In genomic region chr3:161104561-161105551, GRCh38 we compare ENCODE assay signal across 1 cellular context.
A peak's percentile ranks its signal among the peaks of the same experiment; 100 is the strongest.
TF ChIP-seq lines count a peak whose summit lies in the region.

B3GALNT1 (minus strand) TSS chr3:161105349; CDS start chr3:161086754, 18,595 bp downstream.

TF ChIP-seq in H1, 55 proteins besides CTCF, POLR2A, EP300 and RAD21 (continued from another document):
- TF ChIP-seq CHD2 (IDR thresholded peaks at IDR 0.05; ENCODE audit: low read length) (no peak), TEAD4 (IDR thresholded peaks at IDR 0.05; ENCODE audit: low read depth, low read length) (peak; percentile 82), RBBP5 (IDR thresholded peaks at IDR 0.05; ENCODE audit: borderline replicate concordance, low read depth, low read length) (peak; percentile 80), HDAC6 (IDR thresholded peaks at IDR 0.05; ENCODE audit: low read depth, low read length) (no peak), USF2 (IDR thresholded peaks at IDR 0.05; ENCODE audit: low read length) (no peak), SIX5 (IDR thresholded peaks at IDR 0.05; ENCODE audit: low read depth, low read length) (no peak), SP2 (IDR thresholded peaks at IDR 0.05; ENCODE audit: low read length) (no peak), SAP30 (IDR thresholded peaks at IDR 0.05; ENCODE audit: insufficient read depth, insufficient replicate concordance, low read length) (no peak), CTBP2 (IDR thresholded peaks at IDR 0.05; ENCODE audit: borderline replicate concordance, insufficient read depth, insufficient read length, low read length) (no peak), CBX5 (IDR thresholded peaks at IDR 0.05; ENCODE audit: low read depth, low read length) (no peak), ASH2L (IDR thresholded peaks at IDR 0.05; ENCODE audit: low read length) (peak; percentile 90), SRF (IDR thresholded peaks at IDR 0.05; ENCODE audit: low read depth, low read length) (no peak), BRCA1 (IDR thresholded peaks at IDR 0.05; ENCODE audit: low read depth, low read length) (no peak), ATF2 (IDR thresholded peaks at IDR 0.05; ENCODE audit: low read length) (no peak), CREB1 (IDR thresholded peaks at IDR 0.05) (peak; percentile 17; the same call in 1 of the 2 replicates), GABPA (IDR thresholded peaks at IDR 0.05; ENCODE audit: borderline replicate concordance, insufficient read depth, low read length) (0 out of 2 replicates have a peak, but pooled peaks have one; percentile 18), KDM4A (IDR thresholded peaks at IDR 0.05; ENCODE audit: low read depth, low read length, severe bottlenecking) (peak; percentile 95), TAF1 (IDR thresholded peaks at IDR 0.05; ENCODE audit: low read depth, low read length) (no peak), KDM1A (IDR thresholded peaks at IDR 0.05; ENCODE audit: borderline replicate concordance, low read length) (peak; percentile 14; the same call in 1 of the 2 replicates), SIRT6 (IDR thresholded peaks at IDR 0.05; ENCODE audit: low read length) (no peak), SP1 (IDR thresholded peaks at IDR 0.05; ENCODE audit: low read depth, low read length) (no peak), EZH2 (IDR thresholded peaks at IDR 0.05; ENCODE audit: low read depth, low read length, severe bottlenecking) (peak; percentile 68), EGR1 (IDR thresholded peaks at IDR 0.05; ENCODE audit: borderline replicate concordance, low read depth, low read length) (no peak), JUN (IDR thresholded peaks at IDR 0.05; ENCODE audit: low read depth, low read length) (no peak), TCF12 (IDR thresholded peaks at IDR 0.05; ENCODE audit: low read depth, low read length) (0 out of 2 replicates have a peak, but pooled peaks have one; percentile 44), RNF2 (IDR thresholded peaks at IDR 0.05; ENCODE audit: borderline replicate concordance, low read depth, low read length, missing control alignments, poor library complexity, severe bottlenecking) (peak; percentile 30), JUND (IDR thresholded peaks at IDR 0.05; ENCODE audit: low read length) (no peak), MAFK (IDR thresholded peaks at IDR 0.05; ENCODE audit: low read depth, low read length) (no peak), TAF7 (optimal IDR thresholded peaks at IDR 0.05; ENCODE audit: borderline replicate concordance, low read depth, low read length) (no peak), CBX8 (IDR thresholded peaks at IDR 0.05; ENCODE audit: borderline replicate concordance, low read depth, low read length) (no peak), YY1 (IDR thresholded peaks at IDR 0.05; ENCODE audit: low read depth, low read length) (no peak), PHF8 (conservative IDR thresholded peaks at IDR 0.05; ENCODE audit: low read depth, low read length) (peak; percentile 46), FOSL1 (IDR thresholded peaks at IDR 0.05; ENCODE audit: insufficient read depth, low read depth, low read length) (no peak), SIN3A (conservative IDR thresholded peaks at IDR 0.05 in 1 of 2, IDR thresholded peaks at IDR 0.05 in 1 of 2; ENCODE audit: low read depth in 1 of 2, low read length in 2 of 2) (no peak), MAX (IDR thresholded peaks at IDR 0.05) (peak; percentile 95), KDM5A (IDR thresholded peaks at IDR 0.05; ENCODE audit: low read length) (no peak), BCL11A (IDR thresholded peaks at IDR 0.05; ENCODE audit: low read depth in 2 of 2, low read length in 2 of 2) (no peak), BACH1 (IDR thresholded peaks at IDR 0.05; ENCODE audit: low read length) (no peak), HDAC2 (IDR thresholded peaks at IDR 0.05; ENCODE audit: borderline replicate concordance in 1 of 2, low read depth in 2 of 2, low read length in 2 of 2) (0 out of 4 replicates have a peak, but pooled peaks have one; percentile 50 to 62), RXRA (IDR thresholded peaks at IDR 0.05; ENCODE audit: insufficient read depth, low read depth, low read length) (no peak), CHD7 (IDR thresholded peaks at IDR 0.05; ENCODE audit: insufficient replicate concordance, low read length) (no peak), ZNF274 (IDR thresholded peaks at IDR 0.05; ENCODE audit: borderline replicate concordance, extremely low read depth, low read length) (no peak), RFX5 (IDR thresholded peaks at IDR 0.05; ENCODE audit: borderline replicate concordance, low read depth, low read length) (no peak), TBP (IDR thresholded peaks at IDR 0.05; ENCODE audit: low read depth, low read length) (no peak), POU5F1 (IDR thresholded peaks at IDR 0.05; ENCODE audit: low read depth, low read length) (no peak), NRF1 (IDR thresholded peaks at IDR 0.05; ENCODE audit: low read depth, low read length) (no peak)
TF ChIP-seq in H1: peak in this region for 15.
